Comparison of ENCODE assay signal across 18 cellular contexts in genomic region chr11:22284991-22285390, GRCh38. TPM values are rescaled to one million over a fixed set of nuclear protein-coding genes. Genes with fewer than 3 reads are reported as not detected.
"Had no signal": no experiment of that assay in that cellular context is flagged by ENCODE, and none has a peak within 500 bp of the region (broad histone marks: within the 10 kb centered on the region; RNA-seq: fewer than 3 reads in every experiment).

No MANE protein-coding gene starts in this region.

RNA-seq across cellular contexts. Expression of gene SLC17A6, which starts 53.2 kb away (rescaled TPM):
- total RNA-seq: activated naive CD4-positive, alpha-beta T cell treated with anti-CD3 and anti-CD28 coated beads for 36 hours; activated naive CD4-positive, alpha-beta T cell treated with anti-CD3 and anti-CD28 coated beads, Interleukin-2, amount 50 U/mL, for 72 hours; activated naive CD8-positive, alpha-beta T cell treated with anti-CD3 and anti-CD28 coated beads for 36 hours; activated naive CD8-positive, alpha-beta T cell treated with anti-CD3 and anti-CD28 coated beads, Interleukin-2, amount 10 ng/mL, durations not matched to agents 7 days and 5 days; activated T-cell treated with anti-CD3 and anti-CD28 coated beads, Interleukin-2, amount 50 U/mL, for 4 hours; activated T-cell treated with anti-CD3 and anti-CD28 coated beads, Interleukin-2, amount 50 U/mL, for 72 hours; activated T-helper 1 cell treated with anti-CD3 and anti-CD28 coated beads, Interleukin-12 subunit alpha, Interleukin-12 subunit beta, Interleukin-2, Interleukin-4 antibody, amounts not matched to agents 30 ng/mL and 10 ng/mL and 1 ng/mL, durations not matched to agents 14 hours and 24 hours and 36 hours; activated T-helper 17 cell treated with anti-CD3 and anti-CD28 coated beads, Interleukin-2, amount 50 U/mL, for 72 hours; activated T-helper 2 cell treated with anti-CD3 and anti-CD28 coated beads, Interferon-gamma antibody, Interleukin-2, Interleukin-4, amounts not matched to agents 10 μg/mL and 5 μg/mL and 100 μg/mL, durations not matched to agents 14 hours and 24 hours and 36 hours; adrenal gland; aorta; ascending aorta; astrocyte; body of pancreas; breast epithelium; bronchial epithelial cell; cardiac muscle cell; cardiac septum had no signal
- polyA plus RNA-seq: adrenal gland, aorta, cardiac muscle cell had no signal
